In the genomic region with DNA sequence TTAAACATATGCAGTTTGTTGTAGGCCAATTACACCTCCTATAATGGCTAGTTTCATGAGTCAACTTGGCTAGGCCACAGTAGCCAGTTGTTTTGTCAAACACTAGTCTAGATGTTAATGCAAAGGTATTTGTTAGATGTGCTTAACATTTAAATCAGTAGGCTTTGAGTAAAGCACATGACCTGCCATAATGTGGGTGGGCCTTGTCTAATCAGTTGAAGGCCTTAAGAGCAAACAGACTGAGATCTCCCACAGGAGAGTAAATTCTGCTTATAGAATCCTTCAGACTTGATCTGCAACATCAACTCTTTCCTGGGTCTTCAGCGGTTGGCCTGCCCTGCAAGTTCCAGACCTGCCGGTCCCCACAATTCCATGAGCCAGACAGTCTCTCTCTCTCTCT, we compare ENCODE assay signal across 38 cellular contexts.
"Had no signal": no experiment of that assay in that cellular context is flagged by ENCODE, and none has a peak within 500 bp of the region (broad histone marks: within the 10 kb centered on the region; RNA-seq: fewer than 3 reads in every experiment).

No MANE protein-coding gene starts in this region.

- ATAC-seq: activated CD4-positive, CD25-positive, alpha-beta regulatory T cell treated with anti-CD3 and anti-CD28 coated beads, Interleukin-2, amount 50 U/mL, for 24 hours; activated CD8-positive, alpha-beta T cell treated with anti-CD3 and anti-CD28 coated beads for 36 hours; activated naive CD8-positive, alpha-beta T cell treated with anti-CD3 and anti-CD28 coated beads, Interleukin-2, amount 50 U/mL, for 24 hours; activated T-cell treated with anti-CD3 and anti-CD28 coated beads, Interleukin-2, amount 50 U/mL, for 4 hours; activated T-cell treated with anti-CD3 and anti-CD28 coated beads, Interleukin-2, amount 50 U/mL, for 72 hours; activated T-helper 17 cell treated with anti-CD3 and anti-CD28 coated beads, Interleukin-2, amount 50 U/mL, for 72 hours had no signal

- H3K27ac ChIP-seq: ascending aorta, cardiac muscle cell, VCaP had no signal

- H3K4me3 ChIP-seq: ascending aorta, cardiac muscle cell had no signal

- DNase-seq: activated CD4-positive, alpha-beta memory T cell treated with anti-CD3 and anti-CD28 coated beads for 36 hours; activated CD4-positive, alpha-beta T cell treated with anti-CD3 and anti-CD28 coated beads for 4 hours; activated CD4-positive, alpha-beta T cell treated with anti-CD3 and anti-CD28 coated beads, Interleukin-2, amount 10 ng/mL, durations not matched to agents 24 days and 14 days; activated CD4-positive, alpha-beta T cell treated with anti-CD3 and anti-CD28 coated beads, Interleukin-2, amount 50 U/mL, for 1 hour; activated CD4-positive, alpha-beta T cell treated with anti-CD3 and anti-CD28 coated beads, Interleukin-2, amount 50 U/mL, for 4 hours; activated CD4-positive, CD25-positive, alpha-beta regulatory T cell; activated CD8-positive, alpha-beta memory T cell treated with anti-CD3 and anti-CD28 coated beads, Interleukin-2, amount 50 U/mL, for 4 hours; activated CD8-positive, alpha-beta T cell treated with anti-CD3 and anti-CD28 coated beads for 36 hours; activated effector memory CD4-positive, alpha-beta T cell treated with anti-CD3 and anti-CD28 coated beads, Interleukin-2, amount 50 U/mL, for 16 hours; activated gamma-delta T cell treated with Interleukin-2 at 50 U/mL for 16 hours; activated naive CD4-positive, alpha-beta T cell; activated naive CD4-positive, alpha-beta T cell treated with anti-CD3 and anti-CD28 coated beads for 36 hours; activated naive CD4-positive, alpha-beta T cell treated with anti-CD3 and anti-CD28 coated beads, Interleukin-2, amount 50 U/mL, for 16 hours; activated naive CD8-positive, alpha-beta T cell treated with anti-CD3 and anti-CD28 coated beads, Interleukin-2, amount 10 ng/mL, durations not matched to agents 7 days and 5 days; activated naive CD8-positive, alpha-beta T cell treated with anti-CD3 and anti-CD28 coated beads, Interleukin-2, amount 50 U/mL, for 24 hours; activated T-cell treated with anti-CD3 and anti-CD28 coated beads for 4 hours; activated T-cell treated with anti-CD3 and anti-CD28 coated beads, Interleukin-2, amount 50 U/mL, for 1 hour; activated T-cell treated with anti-CD3 and anti-CD28 coated beads, Interleukin-2, amount 50 U/mL, for 4 hours; activated T-cell treated with anti-CD3 and anti-CD28 coated beads, Interleukin-2, amount 50 U/mL, for 72 hours; amygdala; anterior cingulate cortex; caudate nucleus; cerebellar nuclear complex; T-helper 2 cell; T-helper 9 cell had no signal

- H3K27me3 ChIP-seq: ascending aorta had no signal

- H3K9me3 ChIP-seq: ascending aorta had no signal

- H3K36me3 Mint-ChIP-seq: activated CD4-positive, alpha-beta memory T cell treated with anti-CD3 and anti-CD28 coated beads for 36 hours; activated naive CD8-positive, alpha-beta T cell; activated naive CD8-positive, alpha-beta T cell treated with anti-CD3 and anti-CD28 coated beads, Interleukin-2, amount 10 ng/mL, durations not matched to agents 7 days and 5 days; brain had no signal

- H3K27ac Mint-ChIP-seq: activated CD4-positive, alpha-beta memory T cell treated with anti-CD3 and anti-CD28 coated beads for 36 hours; activated CD4-positive, alpha-beta T cell treated with anti-CD3 and anti-CD28 coated beads, Interleukin-2, amount 10 ng/mL, durations not matched to agents 24 days and 14 days; activated CD8-positive, alpha-beta T cell treated with anti-CD3 and anti-CD28 coated beads for 36 hours; activated naive CD4-positive, alpha-beta T cell treated with anti-CD3 and anti-CD28 coated beads for 36 hours; activated naive CD8-positive, alpha-beta T cell; activated naive CD8-positive, alpha-beta T cell treated with anti-CD3 and anti-CD28 coated beads, Interleukin-2, amount 10 ng/mL, durations not matched to agents 7 days and 5 days; activated naive CD8-positive, alpha-beta T cell treated with anti-CD3 and anti-CD28 coated beads, Interleukin-2, amount 50 U/mL, for 24 hours; activated T-cell treated with anti-CD3 and anti-CD28 coated beads, Interleukin-2, amount 50 U/mL, for 72 hours; activated T-helper 1 cell treated with anti-CD3 and anti-CD28 coated beads, Interleukin-12 subunit alpha, Interleukin-12 subunit beta, Interleukin-2, Interleukin-4 antibody, amounts not matched to agents 30 ng/mL and 10 ng/mL and 1 ng/mL, durations not matched to agents 14 hours and 24 hours and 36 hours; activated T-helper 17 cell treated with anti-CD3 and anti-CD28 coated beads, Interleukin-2, amount 50 U/mL, for 72 hours; brain; T-helper 1 cell treated with Interleukin-12 subunit alpha and Interleukin-12 subunit beta and Interleukin-4 antibody, amounts not matched to agents 30 μg/mL and 1 μg/mL, for 36 hours; T-helper 2 cell treated with Interferon-gamma antibody and Interleukin-4, amounts not matched to agents 5 μg/mL and 100 μg/mL, for 36 hours had no signal

- H3K9me3 Mint-ChIP-seq: activated CD4-positive, alpha-beta memory T cell treated with anti-CD3 and anti-CD28 coated beads for 36 hours; activated CD4-positive, alpha-beta T cell treated with anti-CD3 and anti-CD28 coated beads, Interleukin-2, amount 10 ng/mL, durations not matched to agents 24 days and 14 days; activated naive CD4-positive, alpha-beta T cell treated with anti-CD3 and anti-CD28 coated beads for 36 hours; activated naive CD8-positive, alpha-beta T cell treated with anti-CD3 and anti-CD28 coated beads, Interleukin-2, amount 10 ng/mL, durations not matched to agents 7 days and 5 days; activated T-cell treated with anti-CD3 and anti-CD28 coated beads, Interleukin-2, amount 50 U/mL, for 4 hours; activated T-cell treated with anti-CD3 and anti-CD28 coated beads, Interleukin-2, amount 50 U/mL, for 72 hours; activated T-helper 1 cell treated with anti-CD3 and anti-CD28 coated beads, Interleukin-12 subunit alpha, Interleukin-12 subunit beta, Interleukin-2, Interleukin-4 antibody, amounts not matched to agents 30 ng/mL and 10 ng/mL and 1 ng/mL, durations not matched to agents 14 hours and 24 hours and 36 hours; activated T-helper 17 cell treated with anti-CD3 and anti-CD28 coated beads, Interleukin-2, amount 50 U/mL, for 72 hours; central memory CD8-positive, alpha-beta T cell; T-helper 1 cell treated with Interleukin-12 subunit alpha and Interleukin-12 subunit beta and Interleukin-4 antibody, amounts not matched to agents 30 μg/mL and 1 μg/mL, for 36 hours; T-helper 2 cell treated with Interferon-gamma antibody and Interleukin-4, amounts not matched to agents 5 μg/mL and 100 μg/mL, for 36 hours had no signal

- FAIRE-seq: bronchial epithelial cell, TTC549 had no signal

- H3K4me1 ChIP-seq: ascending aorta had no signal

- H3K36me3 ChIP-seq: ascending aorta, cardiac muscle cell had no signal
